In the genomic region with DNA sequence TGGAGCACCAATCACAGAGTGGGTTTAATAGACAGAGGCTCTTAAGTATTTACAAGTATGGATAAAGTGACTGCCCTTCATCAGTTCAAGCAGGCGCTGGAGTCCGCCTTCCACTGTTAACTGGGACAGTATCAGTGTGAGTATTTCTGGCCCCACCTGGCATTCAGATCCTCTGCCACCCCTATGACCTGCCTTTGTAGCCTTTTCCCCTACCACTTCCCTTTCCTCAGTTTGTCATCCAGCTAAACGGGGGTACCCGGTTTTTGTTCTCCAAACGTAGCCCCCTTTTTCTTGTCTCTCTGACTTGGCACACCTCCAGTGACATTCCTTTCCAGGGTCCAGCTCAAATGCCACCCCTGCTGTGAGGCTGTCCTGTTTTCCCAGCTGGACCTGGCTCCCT, we compare ENCODE assay signal across 21 cellular contexts.
"Had no signal": no experiment of that assay in that cellular context is flagged by ENCODE, and none has a peak within 500 bp of the region (broad histone marks: within the 10 kb centered on the region; RNA-seq: fewer than 3 reads in every experiment).

No MANE protein-coding gene starts in this region.

- H3K4me1 ChIP-seq: breast epithelium, Peyer's patch, SJSA1 had no signal

- H3K36me3 Mint-ChIP-seq: activated naive CD4-positive, alpha-beta T cell treated with anti-CD3 and anti-CD28 coated beads, Interleukin-2, amount 50 U/mL, for 24 hours; WTC11 had no signal

- H3K27ac ChIP-seq: breast epithelium, Peyer's patch, RWPE1, SJSA1 had no signal

- H3K27ac Mint-ChIP-seq: activated CD8-positive, alpha-beta T cell treated with anti-CD3 and anti-CD28 coated beads, Interleukin-2, amount 10 ng/mL, durations not matched to agents 7 days and 5 days; activated naive CD4-positive, alpha-beta T cell treated with anti-CD3 and anti-CD28 coated beads, Interleukin-2, amount 50 U/mL, for 24 hours; activated T-cell treated with anti-CD3 and anti-CD28 coated beads, Interleukin-2, amount 50 U/mL, for 24 hours; activated T-helper 1 cell treated with anti-CD3 and anti-CD28 coated beads, Interleukin-12 subunit alpha, Interleukin-12 subunit beta, Interleukin-2, Interleukin-4 antibody, amounts not matched to agents 30 ng/mL and 10 ng/mL and 1 ng/mL, durations not matched to agents 14 hours and 24 hours and 36 hours; T-helper 1 cell treated with Interleukin-12 subunit alpha and Interleukin-12 subunit beta and Interleukin-4 antibody, amounts not matched to agents 30 μg/mL and 1 μg/mL, for 36 hours; WTC11 had no signal

- H3K9me3 ChIP-seq: breast epithelium, Peyer's patch, SJSA1 had no signal

- H3K36me3 ChIP-seq: breast epithelium, Peyer's patch, SJSA1 had no signal

- H3K4me1 Mint-ChIP-seq: activated naive CD4-positive, alpha-beta T cell treated with anti-CD3 and anti-CD28 coated beads, Interleukin-2, amount 50 U/mL, for 24 hours had no signal

- DNase-seq: activated CD4-positive, alpha-beta T cell treated with anti-CD3 and anti-CD28 coated beads for 48 hours; activated CD4-positive, alpha-beta T cell treated with anti-CD3 and anti-CD28 coated beads, Interleukin-2, amount 50 U/mL, for 4 hours; activated CD4-positive, CD25-positive, alpha-beta regulatory T cell treated with anti-CD3 and anti-CD28 coated beads, Interleukin-2, amount 50 U/mL, for 72 hours; activated CD8-positive, alpha-beta T cell treated with anti-CD3 and anti-CD28 coated beads, Interleukin-2, amount 10 ng/mL, durations not matched to agents 7 days and 5 days; activated effector memory CD4-positive, alpha-beta T cell treated with Interleukin-2 at 50 U/mL for 16 hours; activated naive CD4-positive, alpha-beta T cell; activated T-cell treated with anti-CD3 and anti-CD28 coated beads, Interleukin-2, amount 50 U/mL, for 24 hours; aorta; Kasumi-1; KBM-7; NCI-H1436; NCI-H526 treated with DMSO at 0.1 percent for 48 hours; Peyer's patch; SHP77 had no signal

- H3K4me3 Mint-ChIP-seq: activated CD8-positive, alpha-beta T cell treated with anti-CD3 and anti-CD28 coated beads, Interleukin-2, amount 10 ng/mL, durations not matched to agents 7 days and 5 days; activated naive CD4-positive, alpha-beta T cell treated with anti-CD3 and anti-CD28 coated beads, Interleukin-2, amount 50 U/mL, for 24 hours; activated T-cell treated with anti-CD3 and anti-CD28 coated beads, Interleukin-2, amount 50 U/mL, for 24 hours; activated T-helper 1 cell treated with anti-CD3 and anti-CD28 coated beads, Interleukin-12 subunit alpha, Interleukin-12 subunit beta, Interleukin-2, Interleukin-4 antibody, amounts not matched to agents 30 ng/mL and 10 ng/mL and 1 ng/mL, durations not matched to agents 14 hours and 24 hours and 36 hours; T-helper 1 cell treated with Interleukin-12 subunit alpha and Interleukin-12 subunit beta and Interleukin-4 antibody, amounts not matched to agents 30 μg/mL and 1 μg/mL, for 36 hours; WTC11 had no signal

- H3K4me3 ChIP-seq: breast epithelium, Peyer's patch, SJSA1 had no signal

- H3K9me3 Mint-ChIP-seq: activated naive CD4-positive, alpha-beta T cell treated with anti-CD3 and anti-CD28 coated beads, Interleukin-2, amount 50 U/mL, for 24 hours; activated T-cell treated with anti-CD3 and anti-CD28 coated beads, Interleukin-2, amount 50 U/mL, for 24 hours; activated T-helper 1 cell treated with anti-CD3 and anti-CD28 coated beads, Interleukin-12 subunit alpha, Interleukin-12 subunit beta, Interleukin-2, Interleukin-4 antibody, amounts not matched to agents 30 ng/mL and 10 ng/mL and 1 ng/mL, durations not matched to agents 14 hours and 24 hours and 36 hours; T-helper 1 cell treated with Interleukin-12 subunit alpha and Interleukin-12 subunit beta and Interleukin-4 antibody, amounts not matched to agents 30 μg/mL and 1 μg/mL, for 36 hours had no signal
